Comparison of ENCODE assay signal across 19 cellular contexts in genomic region chr4:100681289-100681688, GRCh38.
"Had no signal": no experiment of that assay in that cellular context is flagged by ENCODE, and none has a peak within 500 bp of the region (broad histone marks: within the 10 kb centered on the region; RNA-seq: fewer than 3 reads in every experiment).

No MANE protein-coding gene starts in this region.

- H3K27ac Mint-ChIP-seq: activated CD8-positive, alpha-beta T cell treated with anti-CD3 and anti-CD28 coated beads for 36 hours; activated T-cell treated with anti-CD3 and anti-CD28 coated beads, Interleukin-2, amount 50 U/mL, for 72 hours; activated T-helper 2 cell treated with anti-CD3 and anti-CD28 coated beads, Interferon-gamma antibody, Interleukin-2, Interleukin-4, amounts not matched to agents 10 μg/mL and 5 μg/mL and 100 μg/mL, durations not matched to agents 14 hours and 24 hours and 36 hours had no signal

- DNase-seq: activated CD4-positive, alpha-beta T cell treated with anti-CD3 and anti-CD28 coated beads, Interleukin-2, amount 50 U/mL, for 1 hour; activated CD4-positive, CD25-positive, alpha-beta regulatory T cell; activated CD8-positive, alpha-beta memory T cell treated with anti-CD3 and anti-CD28 coated beads, Interleukin-2, amount 50 U/mL, for 4 hours; activated CD8-positive, alpha-beta T cell treated with anti-CD3 and anti-CD28 coated beads for 36 hours; activated gamma-delta T cell treated with Interleukin-2 at 50 U/mL for 16 hours; activated naive CD4-positive, alpha-beta T cell treated with anti-CD3 and anti-CD28 coated beads, Interleukin-2, amount 50 U/mL, for 16 hours; activated T-cell treated with anti-CD3 and anti-CD28 coated beads, Interleukin-2, amount 50 U/mL, for 72 hours; aorta; caudate nucleus; MM.1S; NCI-H1092; NCI-H1417; NCI-H1930; NCI-H2107; NCI-H526; NCI-H82; SIG-M5; T-helper 1 cell had no signal

- H3K9me3 Mint-ChIP-seq: activated T-cell treated with anti-CD3 and anti-CD28 coated beads, Interleukin-2, amount 50 U/mL, for 72 hours; activated T-helper 2 cell treated with anti-CD3 and anti-CD28 coated beads, Interferon-gamma antibody, Interleukin-2, Interleukin-4, amounts not matched to agents 10 μg/mL and 5 μg/mL and 100 μg/mL, durations not matched to agents 14 hours and 24 hours and 36 hours had no signal

- ATAC-seq: activated CD8-positive, alpha-beta T cell treated with anti-CD3 and anti-CD28 coated beads for 36 hours had no signal

- H3K4me3 Mint-ChIP-seq: activated CD8-positive, alpha-beta T cell treated with anti-CD3 and anti-CD28 coated beads for 36 hours; activated T-cell treated with anti-CD3 and anti-CD28 coated beads, Interleukin-2, amount 50 U/mL, for 72 hours had no signal
